ENCODE assay signal across 30 cellular contexts in the genomic region with DNA sequence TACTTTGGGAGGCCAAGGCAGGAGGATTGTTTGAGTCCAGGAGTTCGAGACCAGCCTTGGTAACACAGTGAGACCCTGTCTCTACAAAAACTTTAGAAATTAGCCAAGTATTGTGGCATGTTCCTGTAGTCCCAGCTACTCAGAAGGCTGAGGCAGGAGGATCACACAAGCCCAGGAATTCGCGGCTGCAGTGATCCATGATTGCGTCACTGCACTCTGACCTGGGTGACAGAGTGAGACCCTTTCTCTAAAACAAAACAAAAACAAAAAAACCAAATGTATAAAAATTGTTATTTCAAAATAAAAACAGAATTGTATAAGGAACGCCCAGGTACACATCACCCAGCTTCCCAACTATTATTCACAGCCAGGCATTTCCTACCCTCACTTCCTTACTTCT. TPM values are rescaled to one million over a fixed set of nuclear protein-coding genes. Genes with fewer than 3 reads are reported as not detected.
DNase-seq lines count a peak whose midpoint lies in the region; ATAC-seq, FAIRE-seq and TF ChIP-seq lines count a peak whose summit lies in the region.
"Had no signal": no experiment of that assay in that cellular context is flagged by ENCODE, and none has a peak within 500 bp of the region (broad histone marks: within the 10 kb centered on the region; RNA-seq: fewer than 3 reads in every experiment).

No MANE protein-coding gene starts in this region.

- H3K79me1 ChIP-seq in IMR-90 (ENCODE audit: low read depth in 1 of 2, low read length in 2 of 2), result no peaks in the 10 kb centered on the region
- peaks cover 5% of the 10 kb centered on the region for H3K79me1 ChIP-seq in trophoblast cell (ENCODE audit: low read length)

- no peak overlapping the region for H4K5ac ChIP-seq in IMR-90 (ENCODE audit: low read depth, low read length)

- H2BK15ac ChIP-seq in IMR-90 (ENCODE audit: low read depth, low read length), result no peak overlapping the region

- H3K27me3 ChIP-seq in IMR-90 (ENCODE audit: control insufficient read depth, insufficient read depth, low read length) (peaks cover 13% of the 10 kb centered on the region), K562 (ENCODE audit: control insufficient read depth in 2 of 2, insufficient read depth in 2 of 2, low read length in 2 of 2) (peaks cover 23 to 26% of the 10 kb centered on the region in 2 experiments; a peak in 4 of 5 replicates), liver (ENCODE audit: control insufficient read depth in 4 of 4, insufficient read depth in 4 of 4, low read length in 3 of 4) (no peaks in the 10 kb centered on the region), trophoblast cell (ENCODE audit: insufficient read depth, low read length) (no peaks in the 10 kb centered on the region), tibial artery (peaks cover 0 to 8% of the 10 kb centered on the region in 2 donors)
- H3K27me3 ChIP-seq: BE2C, BLaER1 had no signal

- no peak overlapping the region for H3K56ac ChIP-seq in IMR-90 (ENCODE audit: extremely low read depth, insufficient read depth, low read length)

- no peak overlapping the region for H3K4me3 Mint-ChIP-seq in activated CD8-positive, alpha-beta memory T cell treated with anti-CD3 and anti-CD28 coated beads, Interleukin-2, amount 10 ng/mL, durations not matched to agents 7 days and 5 days
- H3K4me3 Mint-ChIP-seq: CD14-positive monocyte; CD4-positive, alpha-beta memory T cell; CD4-positive, CD25-positive, alpha-beta regulatory T cell; CD8-positive, alpha-beta memory T cell had no signal

- FAIRE-seq in K562 (lab: Jason Lieb, UNC), result no peak
- FAIRE-seq: A204.1, GM12878, GM12892, GM18507 had no signal

- no peaks in the 10 kb centered on the region for H4K20me1 ChIP-seq in IMR-90 (ENCODE audit: insufficient read depth, low read length)
- no peaks in the 10 kb centered on the region for H4K20me1 ChIP-seq in K562 (replicated peaks; ENCODE audit: control insufficient read depth, insufficient read depth, low read length)
- H4K20me1 ChIP-seq: BLaER1 had no signal

- H4K8ac ChIP-seq in IMR-90 (ENCODE audit: low read depth in 2 of 2, low read length in 2 of 2), result no peak overlapping the region
- no peak overlapping the region for H4K8ac ChIP-seq in trophoblast cell (ENCODE audit: low read depth, low read length)

- H3K27ac ChIP-seq in IMR-90 (ENCODE audit: insufficient read depth, low read length) (no peak overlapping the region), K562 (ENCODE audit: extremely low read depth, low read depth, low read length) (no peak overlapping the region), liver (ENCODE audit: low read depth in 1 of 2, low read length in 2 of 2) (no peak overlapping the region), trophoblast cell (ENCODE audit: low read depth, low read length) (peak overlapping the region; percentile 39), tibial artery (no peak overlapping the region)
- H3K27ac ChIP-seq: BLaER1 had no signal

- TF ChIP-seq CTCF in IMR-90 (conservative IDR thresholded peaks at IDR 0.05; ENCODE audit: low read depth, low read length) (no peak), K562 (IDR thresholded peaks at IDR 0.05 in 2 of 3, conservative IDR thresholded peaks at IDR 0.05 in 1 of 3; ENCODE audit: insufficient read depth in 2 of 3, low read depth in 1 of 3, low read length in 3 of 3) (no peak), liver (IDR thresholded peaks at IDR 0.05; ENCODE audit: low read depth, low read length, missing input control) (no peak), tibial artery (IDR thresholded peaks at IDR 0.05) (no peak)

- no peak overlapping the region for H3K4ac ChIP-seq in IMR-90 (ENCODE audit: low read depth, low read length)
- H3K4ac ChIP-seq in trophoblast cell (ENCODE audit: low read depth, low read length), result no peak overlapping the region

- H3K4me1 ChIP-seq in IMR-90 (ENCODE audit: control insufficient read depth, insufficient read depth, low read length), result no peaks in the 10 kb centered on the region
- no peaks in the 10 kb centered on the region for H3K4me1 ChIP-seq in K562 (replicated peaks in 1 of 2; ENCODE audit: control insufficient read depth in 2 of 2, insufficient read depth in 2 of 2, low read length in 2 of 2)
- H3K4me1 ChIP-seq in liver (ENCODE audit: control insufficient read depth in 4 of 4, insufficient read depth in 4 of 4, low read length in 3 of 4), result no peaks in the 10 kb centered on the region
- peaks cover 8 to 21% of the 10 kb centered on the region in 2 experiments for H3K4me1 ChIP-seq in trophoblast cell (ENCODE audit: control insufficient read depth in 1 of 2, insufficient read depth in 2 of 2, low read length in 2 of 2)
- no peaks in the 10 kb centered on the region for H3K4me1 ChIP-seq in tibial artery
- H3K4me1 ChIP-seq: BE2C had no signal

- H3K4me1 Mint-ChIP-seq in activated CD8-positive, alpha-beta memory T cell treated with anti-CD3 and anti-CD28 coated beads, Interleukin-2, amount 10 ng/mL, durations not matched to agents 7 days and 5 days, result peaks cover 7% of the 10 kb centered on the region

- peaks cover 2% of the 10 kb centered on the region for H3K27me3 Mint-ChIP-seq in activated CD8-positive, alpha-beta memory T cell treated with anti-CD3 and anti-CD28 coated beads, Interleukin-2, amount 10 ng/mL, durations not matched to agents 7 days and 5 days
- H3K27me3 Mint-ChIP-seq: CD4-positive, alpha-beta memory T cell had no signal

- no peak for DNase-seq in IMR-90
- DNase-seq in K562 (ENCODE audit: extremely low read depth in 1 of 4, low spot score in 3 of 4), result no peak
- DNase-seq in trophoblast cell, result peak in 1 of 2 donors; percentile 28
- no peak for DNase-seq in tibial artery
- DNase-seq in activated CD8-positive, alpha-beta memory T cell treated with anti-CD3 and anti-CD28 coated beads, Interleukin-2, amount 10 ng/mL, durations not matched to agents 7 days and 5 days, result no peak
- DNase-seq: 8988T; ACHN; BE2C; C1 segment of cervical spinal cord; CD4-positive, alpha-beta memory T cell; CD4-positive, CD25-positive, alpha-beta regulatory T cell; CD8-positive, alpha-beta memory T cell; COR-L47; DMS 273 treated with DMSO at 0.1 percent for 48 hours; DMS153; DMS53; DMS79; DND-41; EL; GDM1 had no signal

- dilution Hi-C loops in IMR-90 (cut with HindIII; ENCODE audit: low sequenced_read_pairs, unreplicated experiment), result no loop called here

- H3K79me2 ChIP-seq in K562 (ENCODE audit: control insufficient read depth, insufficient read depth, low read length) (no peaks in the 10 kb centered on the region), trophoblast cell (ENCODE audit: control insufficient read depth, insufficient read depth, low read length, poor library complexity) (no peaks in the 10 kb centered on the region)

- H2AK5ac ChIP-seq in IMR-90 (ENCODE audit: low read depth, low read length), result no peak overlapping the region
- no peak overlapping the region for H2AK5ac ChIP-seq in trophoblast cell (ENCODE audit: low read length)

- H2BK120ac ChIP-seq in IMR-90 (ENCODE audit: low read depth, low read length) (no peak overlapping the region), trophoblast cell (ENCODE audit: insufficient read depth, low read length, poor library complexity) (no peak overlapping the region)

- BruUV-seq in IMR-90 (replicated peaks; lab: Mats Ljungman, UMichigan) (no TSS peak), K562 (replicated peaks; lab: Mats Ljungman, UMichigan) (no TSS peak)

- no peak overlapping the region for H3K27ac Mint-ChIP-seq in activated CD8-positive, alpha-beta memory T cell treated with anti-CD3 and anti-CD28 coated beads, Interleukin-2, amount 10 ng/mL, durations not matched to agents 7 days and 5 days
- H3K27ac Mint-ChIP-seq: CD14-positive monocyte had no signal

- ATAC-seq in IMR-90 (ENCODE audit: low read depth), result no peak
- no peak for ATAC-seq in K562
- no peak for ATAC-seq in HG02623 (IDR thresholded peaks at IDR 0.05; ENCODE audit: unreplicated experiment)
- ATAC-seq in activated CD8-positive, alpha-beta memory T cell treated with anti-CD3 and anti-CD28 coated beads, Interleukin-2, amount 10 ng/mL, durations not matched to agents 7 days and 5 days, result no peak
- ATAC-seq: GM12878 had no signal

- intact Hi-C loops in IMR-90 (cut with micrococcal nuclease) (no loop called here), K562 (cut with micrococcal nuclease) (no loop called here), tibial artery (cut with DNase I; ENCODE audit: low total_unique reads) (no loop called here)

- H2AFZ ChIP-seq in IMR-90 (replicated peaks; ENCODE audit: low read length, poor library complexity) (no peak overlapping the region), K562 (ENCODE audit: low read depth, low read length) (no peak overlapping the region), trophoblast cell (ENCODE audit: insufficient read depth, low read length, poor library complexity) (no peak overlapping the region)

- no peak for TF ChIP-seq EP300 in K562 (IDR thresholded peaks at IDR 0.05; ENCODE audit: low read length)

- CTCF ChIA-PET in IMR-90 (lab: Yijun Ruan, JAX), result no interaction called here
- CTCF ChIA-PET in K562 (lab: Yijun Ruan, JAX; ENCODE audit: low intra/inter-chr PET ratio), result no interaction called here
- CTCF ChIA-PET in activated CD8-positive, alpha-beta memory T cell treated with anti-CD3 and anti-CD28 coated beads, Interleukin-2, amount 10 ng/mL, durations not matched to agents 7 days and 5 days (lab: Charles Lee), result no interaction called here

- no peak overlapping the region for H4K91ac ChIP-seq in IMR-90 (ENCODE audit: insufficient read depth, low read depth, low read length)
- no peak overlapping the region for H4K91ac ChIP-seq in trophoblast cell (ENCODE audit: low read depth, low read length)

- no peak for TF ChIP-seq RAD21 in IMR-90 (IDR thresholded peaks at IDR 0.05; ENCODE audit: low read length)
- no peak for TF ChIP-seq RAD21 in K562 (CRISPR knock-in tag; conservative IDR thresholded peaks at IDR 0.05 in 1 of 2, IDR thresholded peaks at IDR 0.05 in 1 of 2)
- TF ChIP-seq RAD21 in liver (IDR thresholded peaks at IDR 0.05), result no peak

- no peak overlapping the region for H4K12ac ChIP-seq in trophoblast cell (ENCODE audit: low read depth, low read length)

- H3K9me1 ChIP-seq in IMR-90 (ENCODE audit: insufficient read depth, low read length), result no peaks in the 10 kb centered on the region
- H3K9me1 ChIP-seq in K562 (ENCODE audit: control insufficient read depth, insufficient read depth, low read length), result no peaks in the 10 kb centered on the region

- no peaks in the 10 kb centered on the region for H3K36me3 Mint-ChIP-seq in activated CD8-positive, alpha-beta memory T cell treated with anti-CD3 and anti-CD28 coated beads, Interleukin-2, amount 10 ng/mL, durations not matched to agents 7 days and 5 days
- H3K36me3 Mint-ChIP-seq: CD14-positive monocyte; CD4-positive, alpha-beta memory T cell; CD4-positive, CD25-positive, alpha-beta regulatory T cell; CD8-positive, alpha-beta memory T cell had no signal

- H3K4me2 ChIP-seq in IMR-90 (ENCODE audit: low read depth, low read length) (no peak overlapping the region), K562 (ENCODE audit: insufficient read depth, low read length) (no peak overlapping the region), trophoblast cell (ENCODE audit: low read length) (no peak overlapping the region)
- H3K4me2 ChIP-seq: BLaER1 had no signal

- TF ChIP-seq POLR2A in IMR-90 (IDR thresholded peaks at IDR 0.05; ENCODE audit: low read depth, low read length) (no peak), K562 (conservative IDR thresholded peaks at IDR 0.05) (no peak)

- H3K14ac ChIP-seq in IMR-90 (replicated peaks; ENCODE audit: low read depth, low read length), result no peak overlapping the region
- H3K14ac ChIP-seq in trophoblast cell (ENCODE audit: low read length), result no peak overlapping the region

- no peaks in the 10 kb centered on the region for H3K9me3 Mint-ChIP-seq in activated CD8-positive, alpha-beta memory T cell treated with anti-CD3 and anti-CD28 coated beads, Interleukin-2, amount 10 ng/mL, durations not matched to agents 7 days and 5 days (ENCODE audit: low read depth)
- H3K9me3 Mint-ChIP-seq: CD4-positive, alpha-beta memory T cell; CD4-positive, CD25-positive, alpha-beta regulatory T cell; CD8-positive, alpha-beta memory T cell had no signal

- H3K23ac ChIP-seq in IMR-90 (ENCODE audit: low read depth, low read length) (no peak overlapping the region), trophoblast cell (ENCODE audit: low read length) (no peak overlapping the region)

- no CpG with 5 or more reads among the region's 5 CpGs for WGBS in IMR-90 (ENCODE audit: extremely low coverage in 2 of 2, insufficient read length in 1 of 2), 2 experiments
- 2% methylated on average over 5 of the region's 5 CpGs for WGBS in K562 (ENCODE audit: insufficient coverage, low coverage, missing lambda C conversion rate)
- WGBS in liver, result 68% methylated on average over 5 of the region's 5 CpGs
- WGBS in trophoblast cell (ENCODE audit: extremely low coverage, insufficient coverage, insufficient read length), result no CpG with 5 or more reads among the region's 5 CpGs

- H2BK12ac ChIP-seq in trophoblast cell (ENCODE audit: low read length), result no peak overlapping the region

- H2BK5ac ChIP-seq in IMR-90 (ENCODE audit: low read depth, low read length, poor library complexity, severe bottlenecking) (no peak overlapping the region), trophoblast cell (ENCODE audit: low read depth, low read length, poor library complexity) (no peak overlapping the region)

- H3K4me3 ChIP-seq in IMR-90 (ENCODE audit: insufficient read depth, low read depth, low read length) (no peak overlapping the region), K562 (no peak overlapping the region), liver (ENCODE audit: low read depth in 1 of 3, low read length in 3 of 3) (no peak overlapping the region), trophoblast cell (ENCODE audit: low read depth, low read length) (no peak overlapping the region), tibial artery (no peak overlapping the region)
- H3K4me3 ChIP-seq: BLaER1, GM12878 had no signal

- H3K18ac ChIP-seq in IMR-90 (ENCODE audit: low read depth, low read length) (no peak overlapping the region), trophoblast cell (ENCODE audit: low read length) (no peak overlapping the region)

- in situ Hi-C loops in IMR-90 (cut with MboI; ENCODE audit: low sequenced_read_pairs) (no loop called here), K562 (cut with MboI) (no loop called here)

- H3K9me3 ChIP-seq in IMR-90 (ENCODE audit: control insufficient read depth, insufficient read depth, low read length) (no peaks in the 10 kb centered on the region), K562 (replicated peaks; ENCODE audit: control insufficient read depth, insufficient read depth, low read depth, low read length) (no peaks in the 10 kb centered on the region), liver (ENCODE audit: control insufficient read depth in 4 of 4, low read length in 3 of 4) (no peaks in the 10 kb centered on the region), trophoblast cell (ENCODE audit: insufficient read depth, low read depth, low read length) (no peaks in the 10 kb centered on the region), tibial artery (no peaks in the 10 kb centered on the region)
- H3K9me3 ChIP-seq: BE2C, BLaER1 had no signal

- POLR2A ChIA-PET in IMR-90 (lab: Charles Lee; ENCODE audit: unreplicated experiment) (no interaction called here), K562 (lab: Yijun Ruan, JAX) (no interaction called here)

- no peak overlapping the region for H2AK9ac ChIP-seq in IMR-90 (replicated peaks; ENCODE audit: low read depth, low read length, poor library complexity)

- H3K9ac ChIP-seq in IMR-90 (ENCODE audit: low read depth, low read length) (no peak overlapping the region), K562 (ENCODE audit: insufficient read depth in 1 of 2, low read depth in 2 of 2, low read length in 2 of 2) (no peak overlapping the region), liver (ENCODE audit: low read depth in 1 of 2, low read length in 2 of 2) (no peak overlapping the region), trophoblast cell (ENCODE audit: low read length) (no peak overlapping the region)
- H3K9ac ChIP-seq: BLaER1 had no signal

- no peak overlapping the region for H2BK20ac ChIP-seq in IMR-90 (ENCODE audit: low read depth, low read length)

- H3K36me3 ChIP-seq in IMR-90 (ENCODE audit: control insufficient read depth, insufficient read depth, low read length) (no peaks in the 10 kb centered on the region), K562 (ENCODE audit: control insufficient read depth, insufficient read depth, low read length) (no peaks in the 10 kb centered on the region), liver (ENCODE audit: control insufficient read depth in 4 of 4, insufficient read depth in 3 of 4, low read depth in 1 of 4, low read length in 3 of 4) (no peaks in the 10 kb centered on the region), trophoblast cell (ENCODE audit: control insufficient read depth in 1 of 2, insufficient read depth in 2 of 2, low read length in 2 of 2) (no peaks in the 10 kb centered on the region), tibial artery (no peaks in the 10 kb centered on the region)
- H3K36me3 ChIP-seq: BE2C, BLaER1 had no signal

RNA-seq across cellular contexts. Expression of a gene that starts 54.1 kb away (rescaled TPM):
- total RNA-seq in IMR-90 (2012; rRNA removed) (3.4 and 4.4 TPM in 2 replicates), K562 (2014; rRNA removed) (0.04 TPM in 1 of 2 replicates, not detected in the other), K562 (2014; rRNA removed; fragmentation: Illumina TruSeq; extraction: Trizol) (0.10 and 0.18 TPM in 2 replicates), K562 (2015; rRNA removed; fragmentation: Illumina TruSeq; extraction: Trizol) (0.08 and 0.11 TPM in 2 replicates), K562 (2021) (0.11 TPM in 2 replicates), liver (1 to 10 TPM; 3.9 to 9.4 TPM)
- polyA plus RNA-seq in IMR-90 (2012; rRNA removed) (2.3 and 2.6 TPM in 2 replicates), K562 (2011; rRNA removed) (0.40 and 0.49 TPM in 2 replicates), K562 (2014; fragmentation: Illumina TruSeq; extraction: Trizol) (0.06 and 0.10 TPM in 2 replicates), K562 (2014; fragmentation: Nextera tagmentation; extraction: Ambion mirVana) (under 1 TPM; 0.04 to 0.11 TPM), K562 (2014; rRNA removed) (0.04 and 0.36 TPM in 2 replicates), liver (1 to 10 TPM; 3.1 to 5.0 TPM)
- 0.80 and 0.90 TPM in 2 replicates for polyA plus RNA-seq in IMR-90 (2012; cell fraction: cytosol; rRNA removed)
- polyA plus RNA-seq in IMR-90 (2012; cell fraction: nucleus; rRNA removed; ENCODE audit: low replicate concordance), result 0.59 and 4.3 TPM in 2 replicates
- 0.37 and 0.76 TPM in 2 replicates for total RNA-seq in K562 (2011; cell fraction: chromatin; rRNA removed; ENCODE audit: low replicate concordance)
- total RNA-seq in K562 (2011; cell fraction: nucleolus; rRNA removed), result 0.17 and 0.39 TPM in 2 replicates
- total RNA-seq in K562 (2011; cell fraction: nucleoplasm; rRNA removed), result 0.37 and 0.84 TPM in 2 replicates
- polyA plus RNA-seq in K562 (2011; cell fraction: cytosol; rRNA removed), result 0.07 and 0.16 TPM in 2 replicates
- 0.24 and 0.46 TPM in 2 replicates for polyA plus RNA-seq in K562 (2011; cell fraction: nucleus; rRNA removed)
- 0.12 and 0.49 TPM in 2 replicates for polyA plus RNA-seq in K562 (2012)
- polyA minus RNA-seq in K562 (2011; rRNA and poly(A)+ RNA removed), result 0.28 and 0.33 TPM in 2 replicates
- not detected in 2 replicates for polyA minus RNA-seq in K562 (2011; cell fraction: cytosol; rRNA and poly(A)+ RNA removed)
- polyA minus RNA-seq in K562 (2011; cell fraction: nucleus; rRNA and poly(A)+ RNA removed), result 0.13 and 0.78 TPM in 2 replicates
- polyA plus RNA-seq in trophoblast cell (2013), result 2.7 TPM in 2 replicates
- total RNA-seq in activated CD8-positive, alpha-beta memory T cell treated with anti-CD3 and anti-CD28 coated beads, Interleukin-2, amount 10 ng/mL, durations not matched to agents 7 days and 5 days, result 10 to 100 TPM in 1 of 2 experiments, 1 to 10 TPM in 1; 7.1 to 13.5 TPM
- total RNA-seq: A673 had no signal

RNA-seq across cellular contexts. Expression of a gene that starts 56.7 kb away (rescaled TPM):
- total RNA-seq in IMR-90 (2012; rRNA removed) (2.7 and 3.3 TPM in 2 replicates), K562 (2014; rRNA removed) (0.49 and 2.4 TPM in 2 replicates), K562 (2014; rRNA removed; fragmentation: Illumina TruSeq; extraction: Trizol) (2.4 TPM in 2 replicates), K562 (2015; rRNA removed; fragmentation: Illumina TruSeq; extraction: Trizol) (4.9 and 5.8 TPM in 2 replicates), K562 (2021) (3.8 and 4.9 TPM in 2 replicates), liver (1 to 10 TPM; 7.3 to 7.7 TPM)
- polyA plus RNA-seq in IMR-90 (2012; rRNA removed) (13.5 and 14.2 TPM in 2 replicates), K562 (2011; rRNA removed) (0.54 and 3.7 TPM in 2 replicates), K562 (2014; fragmentation: Illumina TruSeq; extraction: Trizol) (3.0 and 3.6 TPM in 2 replicates), K562 (2014; fragmentation: Nextera tagmentation; extraction: Ambion mirVana) (under 1 TPM; 0.61 to 0.92 TPM), K562 (2014; rRNA removed) (1.8 and 2.5 TPM in 2 replicates), liver (1 to 10 TPM; 4.7 to 5.3 TPM)
- 5.5 and 14.1 TPM in 2 replicates for polyA plus RNA-seq in IMR-90 (2012; cell fraction: cytosol; rRNA removed)
- polyA plus RNA-seq in IMR-90 (2012; cell fraction: nucleus; rRNA removed; ENCODE audit: low replicate concordance), result 10.0 and 12.1 TPM in 2 replicates
- total RNA-seq in K562 (2011; cell fraction: chromatin; rRNA removed; ENCODE audit: low replicate concordance), result 1.3 and 2.3 TPM in 2 replicates
- 0.33 and 0.39 TPM in 2 replicates for total RNA-seq in K562 (2011; cell fraction: nucleolus; rRNA removed)
- total RNA-seq in K562 (2011; cell fraction: nucleoplasm; rRNA removed), result 0.95 and 1.4 TPM in 2 replicates
- polyA plus RNA-seq in K562 (2011; cell fraction: cytosol; rRNA removed), result 0.42 and 2.4 TPM in 2 replicates
- polyA plus RNA-seq in K562 (2011; cell fraction: nucleus; rRNA removed), result 0.75 and 3.5 TPM in 2 replicates
- 6.6 and 14.1 TPM in 2 replicates for polyA plus RNA-seq in K562 (2012)
- polyA minus RNA-seq in K562 (2011; rRNA and poly(A)+ RNA removed), result 0.32 and 4.6 TPM in 2 replicates
- 0.48 and 2.4 TPM in 2 replicates for polyA minus RNA-seq in K562 (2011; cell fraction: cytosol; rRNA and poly(A)+ RNA removed)
- polyA minus RNA-seq in K562 (2011; cell fraction: nucleus; rRNA and poly(A)+ RNA removed), result 0.27 and 5.9 TPM in 2 replicates
- polyA plus RNA-seq in trophoblast cell (2013), result 113 and 120 TPM in 2 replicates
- 100 to 1,000 TPM; 465 to 588 TPM for total RNA-seq in activated CD8-positive, alpha-beta memory T cell treated with anti-CD3 and anti-CD28 coated beads, Interleukin-2, amount 10 ng/mL, durations not matched to agents 7 days and 5 days
- total RNA-seq: G401 had no signal

Comparison
In these comparisons a context has a peak if more than half of its experiments do, and no peak if none do; other contexts are left out.
1. RNA of a gene that starts 56.7 kb away (total RNA-seq): 465 to 588 TPM in activated CD8-positive, alpha-beta memory T cell treated with anti-CD3 and anti-CD28 coated beads, Interleukin-2, amount 10 ng/mL, durations not matched to agents 7 days and 5 days; 7.3 to 7.7 TPM in liver, 0.33 to 5.8 TPM in K562 and 2.7 to 3.3 TPM in IMR-90; every median in the first group is over 10 times any median in the second.